Comparison of ENCODE assay signal across 14 cellular contexts in genomic region chr15:45197512-45197911, GRCh38. TPM values are rescaled to one million over a fixed set of nuclear protein-coding genes. Genes with fewer than 3 reads are reported as not detected.
DNase-seq lines count a peak whose midpoint lies in the region; ATAC-seq and TF ChIP-seq lines count a peak whose summit lies in the region.
"Had no signal": no experiment of that assay in that cellular context is flagged by ENCODE, and none has a peak within 500 bp of the region (broad histone marks: within the 10 kb centered on the region; RNA-seq: fewer than 3 reads in every experiment).

No MANE protein-coding gene starts in this region.

- DNase-seq in BE2C (no peak), GM23338 (ENCODE audit: low spot score) (no peak), ACHN (no peak), globus pallidus (ENCODE audit: low spot score) (no peak)
- DNase-seq in activated CD4-positive, alpha-beta T cell treated with anti-CD3 and anti-CD28 coated beads for 4 hours, result no peak
- DNase-seq in activated CD4-positive, CD25-positive, alpha-beta regulatory T cell treated with anti-CD3 and anti-CD28 coated beads, Interleukin-2, amount 50 U/mL, for 72 hours, result no peak
- DNase-seq: cortex of kidney had no signal

- no peak overlapping the region; the same call in 1 of the 2 replicates for H3K27ac Mint-ChIP-seq in GM23338
- H3K27ac Mint-ChIP-seq: stimulated activated effector memory CD8-positive, alpha-beta T cell treated with anti-CD3 and anti-CD28 coated beads, Interleukin-12 subunit alpha, Interleukin-12 subunit beta, amount 100 ng/mL, for 72 hours had no signal

- TF ChIP-seq CTCF in BE2C (IDR thresholded peaks at IDR 0.05; ENCODE audit: low read depth, low read length), result no peak
- TF ChIP-seq CTCF in GM23338 (conservative IDR thresholded peaks at IDR 0.05; ENCODE audit: low read depth in 2 of 2), result no peak
- no peak for TF ChIP-seq CTCF in VCaP (conservative IDR thresholded peaks at IDR 0.05)

- H3K27me3 Mint-ChIP-seq in GM23338 (ENCODE audit: insufficient read depth, low read depth, poor library complexity), result peaks cover 17% of the 10 kb centered on the region

- no peaks in the 10 kb centered on the region for H3F3A ChIP-seq in GM23338 (replicated peaks; ENCODE audit: low read depth)

- H3K79me2 ChIP-seq in GM23338 (replicated peaks; ENCODE audit: insufficient read depth), result no peaks in the 10 kb centered on the region

- no peaks in the 10 kb centered on the region for H3K9me2 ChIP-seq in GM23338 (ENCODE audit: insufficient read depth)

- H3K4me1 ChIP-seq in BE2C (no peaks in the 10 kb centered on the region), GM23338 (ENCODE audit: insufficient read depth) (no peaks in the 10 kb centered on the region), iPS-20b (ENCODE audit: insufficient read depth, low read length) (no peaks in the 10 kb centered on the region; the same call in 1 of the 2 replicates)

- no peak overlapping the region for H3K9ac ChIP-seq in iPS-20b (ENCODE audit: low read depth, low read length)

- peak overlapping the region; percentile 48; the same call in 1 of the 2 replicates for H2AFZ ChIP-seq in GM23338

- no peaks in the 10 kb centered on the region for H3K36me3 ChIP-seq in BE2C
- no peaks in the 10 kb centered on the region for H3K36me3 ChIP-seq in GM23338 (ENCODE audit: insufficient read depth)
- H3K36me3 ChIP-seq in iPS-20b (ENCODE audit: insufficient read depth, low read depth, low read length), result no peaks in the 10 kb centered on the region

- H4K20me1 ChIP-seq in GM23338 (replicated peaks; ENCODE audit: insufficient read depth), result no peaks in the 10 kb centered on the region

- in situ Hi-C loops in ACHN (cut with HindIII; ENCODE audit: low pct_ligation_motif_present, low pct_unique_long_range_greater_than_20kb, low sequenced_read_pairs), result no loop called here

- ATAC-seq in GM23338, result no peak

- H3K9me3 ChIP-seq in BE2C (no peaks in the 10 kb centered on the region), iPS-20b (ENCODE audit: insufficient read depth, low read depth, low read length) (no peaks in the 10 kb centered on the region)

- peak overlapping the region; percentile 69 for H3K4me3 ChIP-seq in BE2C (ENCODE audit: low read depth, low read length)
- peak overlapping the region; percentile 96 for H3K4me3 ChIP-seq in GM23338
- H3K4me3 ChIP-seq in iPS-20b (ENCODE audit: low read length), result peak overlapping the region; percentile 94; the same call in 1 of the 2 replicates

- H3K4me3 Mint-ChIP-seq in GM23338, result no peak overlapping the region; the same call in 2 of the 3 replicates
- H3K4me3 Mint-ChIP-seq: stimulated activated effector memory CD8-positive, alpha-beta T cell treated with anti-CD3 and anti-CD28 coated beads, Interleukin-12 subunit alpha, Interleukin-12 subunit beta, amount 100 ng/mL, for 72 hours had no signal

- H3K27me3 ChIP-seq in BE2C (no peaks in the 10 kb centered on the region), GM23338 (ENCODE audit: insufficient read depth) (no peaks in the 10 kb centered on the region; the same call in 1 of the 2 replicates), iPS-20b (ENCODE audit: insufficient read depth, low read length) (peaks cover 7% of the 10 kb centered on the region; the same call in 1 of the 2 replicates)

- H3K27ac ChIP-seq in GM23338 (ENCODE audit: low read depth), result no peak overlapping the region
- H3K27ac ChIP-seq in VCaP, result peak overlapping the region; percentile 93; the same call in 1 of the 2 replicates
- H3K27ac ChIP-seq in iPS-20b (ENCODE audit: low read length), result no peak overlapping the region

- peak overlapping the region; percentile 48 for H3K4me2 ChIP-seq in GM23338

- H3K9me3 Mint-ChIP-seq in GM23338, result no peaks in the 10 kb centered on the region
- H3K9me3 Mint-ChIP-seq: stimulated activated effector memory CD8-positive, alpha-beta T cell treated with anti-CD3 and anti-CD28 coated beads, Interleukin-12 subunit alpha, Interleukin-12 subunit beta, amount 100 ng/mL, for 72 hours had no signal

- peaks cover 8% of the 10 kb centered on the region for H3K4me1 Mint-ChIP-seq in GM23338

- no peaks in the 10 kb centered on the region for H3K36me3 Mint-ChIP-seq in GM23338 (ENCODE audit: low read depth)
- H3K36me3 Mint-ChIP-seq: stimulated activated effector memory CD8-positive, alpha-beta T cell treated with anti-CD3 and anti-CD28 coated beads, Interleukin-12 subunit alpha, Interleukin-12 subunit beta, amount 100 ng/mL, for 72 hours had no signal

TF ChIP-seq in GM23338, 12 proteins besides CTCF, POLR2A, EP300 and RAD21:
- TF ChIP-seq EZH2phosphoT487 (IDR thresholded peaks at IDR 0.05; ENCODE audit: unreplicated experiment) (no peak), JUNB (IDR thresholded peaks at IDR 0.05; ENCODE audit: unreplicated experiment) (no peak), ZNF331 (CRISPR knock-in tag; IDR thresholded peaks at IDR 0.05; ENCODE audit: low read depth) (no peak), STAT1 (IDR thresholded peaks at IDR 0.05; ENCODE audit: unreplicated experiment) (no peak), NANOG (IDR thresholded peaks at IDR 0.05; ENCODE audit: borderline replicate concordance) (no peak), EZH2 (IDR thresholded peaks at IDR 0.05; ENCODE audit: low read depth, unreplicated experiment) (no peak), CREB1 (CRISPR knock-in tag; IDR thresholded peaks at IDR 0.05; ENCODE audit: low read depth) (no peak)
- TF ChIP-seq, protein P1, sequence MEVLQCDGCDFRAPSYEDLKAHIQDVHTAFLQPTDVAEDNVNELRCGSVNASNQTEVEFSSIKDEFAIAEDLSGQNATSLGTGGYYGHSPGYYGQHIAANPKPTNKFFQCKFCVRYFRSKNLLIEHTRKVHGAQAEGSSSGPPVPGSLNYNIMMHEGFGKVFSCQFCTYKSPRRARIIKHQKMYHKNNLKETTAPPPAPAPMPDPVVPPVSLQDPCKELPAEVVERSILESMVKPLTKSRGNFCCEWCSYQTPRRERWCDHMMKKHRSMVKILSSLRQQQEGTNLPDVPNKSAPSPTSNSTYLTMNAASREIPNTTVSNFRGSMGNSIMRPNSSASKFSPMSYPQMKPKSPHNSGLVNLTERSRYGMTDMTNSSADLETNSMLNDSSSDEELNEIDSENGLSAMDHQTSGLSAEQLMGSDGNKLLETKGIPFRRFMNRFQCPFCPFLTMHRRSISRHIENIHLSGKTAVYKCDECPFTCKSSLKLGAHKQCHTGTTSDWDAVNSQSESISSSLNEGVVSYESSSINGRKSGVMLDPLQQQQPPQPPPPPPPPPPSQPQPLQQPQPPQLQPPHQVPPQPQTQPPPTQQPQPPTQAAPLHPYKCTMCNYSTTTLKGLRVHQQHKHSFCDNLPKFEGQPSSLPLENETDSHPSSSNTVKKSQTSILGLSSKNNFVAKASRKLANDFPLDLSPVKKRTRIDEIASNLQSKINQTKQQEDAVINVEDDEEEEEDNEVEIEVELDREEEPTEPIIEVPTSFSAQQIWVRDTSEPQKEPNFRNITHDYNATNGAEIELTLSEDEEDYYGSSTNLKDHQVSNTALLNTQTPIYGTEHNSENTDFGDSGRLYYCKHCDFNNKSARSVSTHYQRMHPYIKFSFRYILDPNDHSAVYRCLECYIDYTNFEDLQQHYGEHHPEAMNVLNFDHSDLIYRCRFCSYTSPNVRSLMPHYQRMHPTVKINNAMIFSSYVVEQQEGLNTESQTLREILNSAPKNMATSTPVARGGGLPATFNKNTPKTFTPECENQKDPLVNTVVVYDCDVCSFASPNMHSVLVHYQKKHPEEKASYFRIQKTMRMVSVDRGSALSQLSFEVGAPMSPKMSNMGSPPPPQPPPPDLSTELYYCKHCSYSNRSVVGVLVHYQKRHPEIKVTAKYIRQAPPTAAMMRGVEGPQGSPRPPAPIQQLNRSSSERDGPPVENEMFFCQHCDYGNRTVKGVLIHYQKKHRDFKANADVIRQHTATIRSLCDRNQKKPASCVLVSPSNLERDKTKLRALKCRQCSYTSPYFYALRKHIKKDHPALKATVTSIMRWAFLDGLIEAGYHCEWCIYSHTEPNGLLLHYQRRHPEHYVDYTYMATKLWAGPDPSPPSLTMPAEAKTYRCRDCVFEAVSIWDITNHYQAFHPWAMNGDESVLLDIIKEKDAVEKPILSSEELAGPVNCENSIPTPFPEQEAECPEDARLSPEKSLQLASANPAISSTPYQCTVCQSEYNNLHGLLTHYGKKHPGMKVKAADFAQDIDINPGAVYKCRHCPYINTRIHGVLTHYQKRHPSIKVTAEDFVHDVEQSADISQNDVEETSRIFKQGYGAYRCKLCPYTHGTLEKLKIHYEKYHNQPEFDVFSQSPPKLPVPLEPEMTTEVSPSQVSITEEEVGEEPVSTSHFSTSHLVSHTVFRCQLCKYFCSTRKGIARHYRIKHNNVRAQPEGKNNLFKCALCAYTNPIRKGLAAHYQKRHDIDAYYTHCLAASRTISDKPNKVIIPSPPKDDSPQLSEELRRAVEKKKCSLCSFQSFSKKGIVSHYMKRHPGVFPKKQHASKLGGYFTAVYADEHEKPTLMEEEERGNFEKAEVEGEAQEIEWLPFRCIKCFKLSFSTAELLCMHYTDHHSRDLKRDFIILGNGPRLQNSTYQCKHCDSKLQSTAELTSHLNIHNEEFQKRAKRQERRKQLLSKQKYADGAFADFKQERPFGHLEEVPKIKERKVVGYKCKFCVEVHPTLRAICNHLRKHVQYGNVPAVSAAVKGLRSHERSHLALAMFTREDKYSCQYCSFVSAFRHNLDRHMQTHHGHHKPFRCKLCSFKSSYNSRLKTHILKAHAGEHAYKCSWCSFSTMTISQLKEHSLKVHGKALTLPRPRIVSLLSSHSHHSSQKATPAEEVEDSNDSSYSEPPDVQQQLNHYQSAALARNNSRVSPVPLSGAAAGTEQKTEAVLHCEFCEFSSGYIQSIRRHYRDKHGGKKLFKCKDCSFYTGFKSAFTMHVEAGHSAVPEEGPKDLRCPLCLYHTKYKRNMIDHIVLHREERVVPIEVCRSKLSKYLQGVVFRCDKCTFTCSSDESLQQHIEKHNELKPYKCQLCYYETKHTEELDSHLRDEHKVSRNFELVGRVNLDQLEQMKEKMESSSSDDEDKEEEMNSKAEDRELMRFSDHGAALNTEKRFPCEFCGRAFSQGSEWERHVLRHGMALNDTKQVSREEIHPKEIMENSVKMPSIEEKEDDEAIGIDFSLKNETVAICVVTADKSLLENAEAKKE (CRISPR knock-in tag; IDR thresholded peaks at IDR 0.05), result no peak

RNA-seq across cellular contexts. Expression of gene SHF, which starts 9.7 kb away (rescaled TPM):
- 106 TPM for polyA plus RNA-seq in BE2C (2012; ENCODE audit: insufficient read depth, insufficient read length, low read depth)
- total RNA-seq in GM23338 (2014; rRNA removed; shearing (Covaris generic)), result 15.1 and 15.6 TPM in 2 replicates
- polyA plus RNA-seq in GM23338 (2016; fragmentation: Nextera tagmentation; extraction: Ambion mirVana), result 5.8 and 6.6 TPM in 2 replicates

RNA-seq across cellular contexts. Expression of gene SLC28A2, which starts 54.5 kb away (rescaled TPM):
- not detected for polyA plus RNA-seq in BE2C (2012; ENCODE audit: insufficient read depth, insufficient read length, low read depth)
- not detected in 2 replicates for total RNA-seq in GM23338 (2014; rRNA removed; shearing (Covaris generic))
- polyA plus RNA-seq in GM23338 (2016; fragmentation: Nextera tagmentation; extraction: Ambion mirVana), result 0.14 and 0.18 TPM in 2 replicates
- total RNA-seq: activated CD8-positive, alpha-beta memory T cell treated with anti-CD3 and anti-CD28 coated beads for 36 hours; Daoy; kidney epithelial cell; skeletal muscle tissue had no signal
